Comparison of ENCODE assay signal across 6 cellular contexts in genomic region chr6:24764833-24765828, GRCh38. TPM values are rescaled to one million over a fixed set of nuclear protein-coding genes. Genes with fewer than 3 reads are reported as not detected.
"Had no signal": no experiment of that assay in that cellular context is flagged by ENCODE, and none has a peak within 500 bp of the region (broad histone marks: within the 10 kb centered on the region; RNA-seq: fewer than 3 reads in every experiment).

No MANE protein-coding gene starts in this region.

RNA-seq across cellular contexts. Expression of gene ARMH2, which starts 33.6 kb away (rescaled TPM):
- total RNA-seq: ascending aorta, breast epithelium, MCF 10A, SJSA1 had no signal
- polyA plus RNA-seq: adipose tissue, SK-N-SH had no signal
